Comparison of ENCODE assay signal across 17 cellular contexts in genomic region chr12:9032202-9032964, GRCh38. TPM values are rescaled to one million over a fixed set of nuclear protein-coding genes. Genes with fewer than 3 reads are reported as not detected.
DNase-seq lines count a peak whose midpoint lies in the region; ATAC-seq and TF ChIP-seq lines count a peak whose summit lies in the region.
"Had no signal": no experiment of that assay in that cellular context is flagged by ENCODE, and none has a peak within 500 bp of the region (broad histone marks: within the 10 kb centered on the region; RNA-seq: fewer than 3 reads in every experiment).

No MANE protein-coding gene starts in this region.

- peaks cover 3% of the 10 kb centered on the region for H3K9me3 Mint-ChIP-seq in activated T-cell treated with anti-CD3 and anti-CD28 coated beads, Interleukin-2, amount 50 U/mL, for 24 hours
- peaks cover 5% of the 10 kb centered on the region for H3K9me3 Mint-ChIP-seq in activated T-cell treated with anti-CD3 and anti-CD28 coated beads, Interleukin-2, amount 50 U/mL, for 4 hours
- H3K9me3 Mint-ChIP-seq in type B pancreatic cell = peaks cover 6% of the 10 kb centered on the region
- H3K9me3 Mint-ChIP-seq: IgD-negative memory B cell had no signal

- H3K27me3 Mint-ChIP-seq in activated T-cell treated with anti-CD3 and anti-CD28 coated beads, Interleukin-2, amount 50 U/mL, for 24 hours = no peaks in the 10 kb centered on the region
- no peaks in the 10 kb centered on the region for H3K27me3 Mint-ChIP-seq in activated T-cell treated with anti-CD3 and anti-CD28 coated beads, Interleukin-2, amount 50 U/mL, for 4 hours (ENCODE audit: low read depth)
- peaks cover 3% of the 10 kb centered on the region for H3K27me3 Mint-ChIP-seq in type B pancreatic cell
- H3K27me3 Mint-ChIP-seq: IgD-negative memory B cell had no signal

- ATAC-seq in activated T-cell treated with anti-CD3 and anti-CD28 coated beads, Interleukin-2, amount 50 U/mL, for 4 hours = no peak
- ATAC-seq in HG03175 (IDR thresholded peaks at IDR 0.05; ENCODE audit: unreplicated experiment) (no peak), HG02938 (IDR thresholded peaks at IDR 0.05; ENCODE audit: unreplicated experiment) (no peak)

- H3K27ac Mint-ChIP-seq in activated T-cell treated with anti-CD3 and anti-CD28 coated beads, Interleukin-2, amount 50 U/mL, for 24 hours = peak overlapping the region; percentile 60
- peak overlapping the region; percentile 17 for H3K27ac Mint-ChIP-seq in type B pancreatic cell
- H3K27ac Mint-ChIP-seq: IgD-negative memory B cell had no signal

- H3K36me3 Mint-ChIP-seq in activated T-cell treated with anti-CD3 and anti-CD28 coated beads, Interleukin-2, amount 50 U/mL, for 24 hours (ENCODE audit: low read depth) = peaks cover 25% of the 10 kb centered on the region
- peaks cover 10% of the 10 kb centered on the region for H3K36me3 Mint-ChIP-seq in activated T-cell treated with anti-CD3 and anti-CD28 coated beads, Interleukin-2, amount 50 U/mL, for 4 hours (ENCODE audit: insufficient read depth)
- H3K36me3 Mint-ChIP-seq in type B pancreatic cell = peaks cover 7% of the 10 kb centered on the region

- no peak overlapping the region for H3K4me3 ChIP-seq in epithelial cell of esophagus (ENCODE audit: low read length)
- H3K4me3 ChIP-seq: dorsolateral prefrontal cortex, right lobe of liver had no signal

- TF ChIP-seq CTCF in epithelial cell of esophagus (IDR thresholded peaks at IDR 0.05; ENCODE audit: insufficient read depth, low read depth, low read length, missing control alignments) (no peak), type B pancreatic cell (conservative IDR thresholded peaks at IDR 0.05) (no peak)

- DNase-seq in activated T-cell treated with anti-CD3 and anti-CD28 coated beads, Interleukin-2, amount 50 U/mL, for 24 hours = no peak
- no peak for DNase-seq in activated T-cell treated with anti-CD3 and anti-CD28 coated beads, Interleukin-2, amount 50 U/mL, for 4 hours
- DNase-seq in NOMO-1 treated with dmso at 0.1 percent for 144 hours (lab: John Stamatoyannopoulos, UW; ENCODE audit: unreplicated experiment) = peak; percentile 41
- peak; percentile 19 for DNase-seq in epithelial cell of esophagus (ENCODE audit: low read depth)
- no peak for DNase-seq in type B pancreatic cell (ENCODE audit: extremely low spot score, unreplicated experiment)
- no peak for DNase-seq in hypothalamus (lab: John Stamatoyannopoulos, UW)
- DNase-seq: activated CD8-positive, alpha-beta memory T cell treated with anti-CD3 and anti-CD28 coated beads for 24 hours; activated naive CD4-positive, alpha-beta T cell; Caco-2; dorsolateral prefrontal cortex; midbrain; NCI-H1436 treated with DMSO at 0.1 percent for 48 hours; NCI-H226; right lobe of liver had no signal

- peaks cover 73% of the 10 kb centered on the region for H3K4me1 Mint-ChIP-seq in activated T-cell treated with anti-CD3 and anti-CD28 coated beads, Interleukin-2, amount 50 U/mL, for 24 hours (ENCODE audit: low read depth)
- H3K4me1 Mint-ChIP-seq in activated T-cell treated with anti-CD3 and anti-CD28 coated beads, Interleukin-2, amount 50 U/mL, for 4 hours (ENCODE audit: low read depth) = peaks cover 60% of the 10 kb centered on the region
- peaks cover 4% of the 10 kb centered on the region for H3K4me1 Mint-ChIP-seq in type B pancreatic cell (ENCODE audit: unreplicated experiment)

- no peak overlapping the region for H3K4me3 Mint-ChIP-seq in activated T-cell treated with anti-CD3 and anti-CD28 coated beads, Interleukin-2, amount 50 U/mL, for 24 hours
- H3K4me3 Mint-ChIP-seq in activated T-cell treated with anti-CD3 and anti-CD28 coated beads, Interleukin-2, amount 50 U/mL, for 4 hours = no peak overlapping the region
- no peak overlapping the region for H3K4me3 Mint-ChIP-seq in type B pancreatic cell
- H3K4me3 Mint-ChIP-seq: IgD-negative memory B cell had no signal

RNA-seq across cellular contexts. Expression of gene KLRG1, which starts 43.0 kb away (rescaled TPM):
- 1 to 10 TPM; 2.3 to 7.6 (median 5.4) TPM for total RNA-seq in activated T-cell treated with anti-CD3 and anti-CD28 coated beads, Interleukin-2, amount 50 U/mL, for 4 hours
- 1.6 and 4.4 TPM in 2 replicates for total RNA-seq in type B pancreatic cell (ENCODE audit: low replicate concordance)

Comparison
In these comparisons a context has a peak if more than half of its experiments do, and no peak if none do; other contexts are left out.
1. DNase-seq: peak in NOMO-1 treated with dmso at 0.1 percent for 144 hours (single experiment) and epithelial cell of esophagus (single experiment); none in activated T-cell treated with anti-CD3 and anti-CD28 coated beads, Interleukin-2, amount 50 U/mL, for 24 hours (single experiment), activated T-cell treated with anti-CD3 and anti-CD28 coated beads, Interleukin-2, amount 50 U/mL, for 4 hours (single experiment), type B pancreatic cell (single experiment) and hypothalamus (0 of 51).